ENCODE assay signal across 20 cellular contexts in genomic region chr2:95027369-95027720, GRCh38. TPM values are rescaled to one million over a fixed set of nuclear protein-coding genes. Genes with fewer than 3 reads are reported as not detected.
DNase-seq lines count a peak whose midpoint lies in the region; ATAC-seq and TF ChIP-seq lines count a peak whose summit lies in the region.
"Had no signal": no experiment of that assay in that cellular context is flagged by ENCODE, and none has a peak within 500 bp of the region (broad histone marks: within the 10 kb centered on the region; RNA-seq: fewer than 3 reads in every experiment).

No MANE protein-coding gene starts in this region.

- TF ChIP-seq CTCF in tibial nerve (IDR thresholded peaks at IDR 0.05) (no peak), suprapubic skin (IDR thresholded peaks at IDR 0.05) (no peak)

- no peaks in the 10 kb centered on the region for H3K36me3 ChIP-seq in iPS-20b (ENCODE audit: insufficient read depth, low read depth, low read length)
- H3K36me3 ChIP-seq in tibial nerve: no peaks in the 10 kb centered on the region
- no peaks in the 10 kb centered on the region for H3K36me3 ChIP-seq in suprapubic skin
- H3K36me3 ChIP-seq: breast epithelium, ovary, stomach had no signal

- DNase-seq in activated naive CD4-positive, alpha-beta T cell (lab: John Stamatoyannopoulos, UW): no peak
- no peak for DNase-seq in activated T-helper 2 cell treated with anti-CD3 and anti-CD28 coated beads, Interferon-gamma antibody, Interleukin-2, Interleukin-4, amounts not matched to agents 10 μg/mL and 5 μg/mL and 100 μg/mL, durations not matched to agents 14 hours and 24 hours and 36 hours (ENCODE audit: low spot score)
- no peak for DNase-seq in tibial nerve (ENCODE audit: low spot score in 2 of 2)
- no peak for DNase-seq in middle frontal gyrus (ENCODE audit: extremely low spot score, low spot score)
- no peak for DNase-seq in suprapubic skin (ENCODE audit: low spot score in 2 of 2)
- DNase-seq: activated B cell treated with CpG ODN at 0.5 μM for 24 hours; effector memory CD8-positive, alpha-beta T cell; foreskin fibroblast; Kasumi-1; NCI-H524; ovary; small intestine; stomach had no signal

- no peak for TF ChIP-seq EP300 in tibial nerve (IDR thresholded peaks at IDR 0.05)
- no peak for TF ChIP-seq EP300 in suprapubic skin (IDR thresholded peaks at IDR 0.05)

- WGBS in tibial nerve, 2 donors: 21 to 28% methylated on average over 9 of the region's 9 CpGs
- WGBS in suprapubic skin: 41% methylated on average over 9 of the region's 9 CpGs

- H3K27ac Mint-ChIP-seq in activated naive CD4-positive, alpha-beta T cell treated with anti-CD3 and anti-CD28 coated beads, Interleukin-2, amount 50 U/mL, for 24 hours: peak overlapping the region; percentile 43
- H3K27ac Mint-ChIP-seq in activated T-helper 2 cell treated with anti-CD3 and anti-CD28 coated beads, Interferon-gamma antibody, Interleukin-2, Interleukin-4, amounts not matched to agents 10 μg/mL and 5 μg/mL and 100 μg/mL, durations not matched to agents 14 hours and 24 hours and 36 hours: peak overlapping the region; percentile 87
- H3K27ac Mint-ChIP-seq: activated B cell treated with CpG ODN at 0.5 μM for 24 hours; effector memory CD8-positive, alpha-beta T cell; memory B cell had no signal

- no peaks in the 10 kb centered on the region for H3K27me3 Mint-ChIP-seq in activated naive CD4-positive, alpha-beta T cell treated with anti-CD3 and anti-CD28 coated beads, Interleukin-2, amount 50 U/mL, for 24 hours
- H3K27me3 Mint-ChIP-seq in activated T-helper 2 cell treated with anti-CD3 and anti-CD28 coated beads, Interferon-gamma antibody, Interleukin-2, Interleukin-4, amounts not matched to agents 10 μg/mL and 5 μg/mL and 100 μg/mL, durations not matched to agents 14 hours and 24 hours and 36 hours (ENCODE audit: low read depth): no peaks in the 10 kb centered on the region

- no peak for ATAC-seq in HG03460 (IDR thresholded peaks at IDR 0.05; ENCODE audit: unreplicated experiment)
- ATAC-seq: effector memory CD8-positive, alpha-beta T cell; Panc1 had no signal

- H3K9me3 Mint-ChIP-seq in activated naive CD4-positive, alpha-beta T cell treated with anti-CD3 and anti-CD28 coated beads, Interleukin-2, amount 50 U/mL, for 24 hours: no peaks in the 10 kb centered on the region
- H3K9me3 Mint-ChIP-seq in activated T-helper 2 cell treated with anti-CD3 and anti-CD28 coated beads, Interferon-gamma antibody, Interleukin-2, Interleukin-4, amounts not matched to agents 10 μg/mL and 5 μg/mL and 100 μg/mL, durations not matched to agents 14 hours and 24 hours and 36 hours: no peaks in the 10 kb centered on the region
- H3K9me3 Mint-ChIP-seq: activated B cell treated with CpG ODN at 0.5 μM for 24 hours; effector memory CD8-positive, alpha-beta T cell; memory B cell had no signal

- no peak overlapping the region for H3K27ac ChIP-seq in iPS-20b (ENCODE audit: low read length)
- peak overlapping the region; percentile 78 to 93 (median 89) for H3K27ac ChIP-seq in tibial nerve
- no peak overlapping the region for H3K27ac ChIP-seq in suprapubic skin
- H3K27ac ChIP-seq: breast epithelium, HL-60, ovary had no signal

- TF ChIP-seq POLR2A in tibial nerve (IDR thresholded peaks at IDR 0.05) (no peak), suprapubic skin (IDR thresholded peaks at IDR 0.05) (no peak)

- intact Hi-C loops in activated T-helper 2 cell treated with anti-CD3 and anti-CD28 coated beads, Interferon-gamma antibody, Interleukin-2, Interleukin-4, amounts not matched to agents 10 μg/mL and 5 μg/mL and 100 μg/mL, durations not matched to agents 14 hours and 24 hours and 36 hours (cut with micrococcal nuclease): loop anchor here (5.0 kb wide), 1 partner anchor 180 kb away; the partner anchor contains the start of gene ZNF892

- H3K27me3 ChIP-seq in iPS-20b (ENCODE audit: insufficient read depth, low read length) (peaks cover 100% of the 10 kb centered on the region), tibial nerve (peaks cover 0 to 52% of the 10 kb centered on the region in 2 donors), suprapubic skin (peaks cover 70% of the 10 kb centered on the region)
- H3K27me3 ChIP-seq: ovary had no signal

- H3K9me3 ChIP-seq in iPS-20b (ENCODE audit: insufficient read depth, low read depth, low read length) (no peaks in the 10 kb centered on the region), tibial nerve (no peaks in the 10 kb centered on the region), suprapubic skin (no peaks in the 10 kb centered on the region)
- H3K9me3 ChIP-seq: breast epithelium, ovary, stomach had no signal

- H3K4me3 ChIP-seq in iPS-20b (ENCODE audit: low read length) (peak overlapping the region; percentile 46; the same call in 1 of the 2 replicates), tibial nerve (peak overlapping the region; percentile 42 to 56 (median 50)), suprapubic skin (no peak overlapping the region)
- H3K4me3 ChIP-seq: ovary had no signal

- peak overlapping the region; percentile 98 for H3K4me3 Mint-ChIP-seq in activated naive CD4-positive, alpha-beta T cell treated with anti-CD3 and anti-CD28 coated beads, Interleukin-2, amount 50 U/mL, for 24 hours
- peak overlapping the region; percentile 99 for H3K4me3 Mint-ChIP-seq in activated T-helper 2 cell treated with anti-CD3 and anti-CD28 coated beads, Interferon-gamma antibody, Interleukin-2, Interleukin-4, amounts not matched to agents 10 μg/mL and 5 μg/mL and 100 μg/mL, durations not matched to agents 14 hours and 24 hours and 36 hours (ENCODE audit: low read depth)
- H3K4me3 Mint-ChIP-seq: activated B cell treated with CpG ODN at 0.5 μM for 24 hours, memory B cell had no signal

- no peak overlapping the region for H3K9ac ChIP-seq in iPS-20b (ENCODE audit: low read depth, low read length)

- no peaks in the 10 kb centered on the region for H3K36me3 Mint-ChIP-seq in activated naive CD4-positive, alpha-beta T cell treated with anti-CD3 and anti-CD28 coated beads, Interleukin-2, amount 50 U/mL, for 24 hours
- peaks cover 46% of the 10 kb centered on the region for H3K36me3 Mint-ChIP-seq in activated T-helper 2 cell treated with anti-CD3 and anti-CD28 coated beads, Interferon-gamma antibody, Interleukin-2, Interleukin-4, amounts not matched to agents 10 μg/mL and 5 μg/mL and 100 μg/mL, durations not matched to agents 14 hours and 24 hours and 36 hours (ENCODE audit: low read depth)
- H3K36me3 Mint-ChIP-seq: memory B cell had no signal

- peaks cover 83% of the 10 kb centered on the region for H3K4me1 Mint-ChIP-seq in activated naive CD4-positive, alpha-beta T cell treated with anti-CD3 and anti-CD28 coated beads, Interleukin-2, amount 50 U/mL, for 24 hours
- peaks cover 61% of the 10 kb centered on the region for H3K4me1 Mint-ChIP-seq in activated T-helper 2 cell treated with anti-CD3 and anti-CD28 coated beads, Interferon-gamma antibody, Interleukin-2, Interleukin-4, amounts not matched to agents 10 μg/mL and 5 μg/mL and 100 μg/mL, durations not matched to agents 14 hours and 24 hours and 36 hours (ENCODE audit: low read depth)

- H3K4me1 ChIP-seq in iPS-20b (ENCODE audit: insufficient read depth, low read length): peaks cover 4% of the 10 kb centered on the region
- peaks cover 0 to 54% (median 8%) of the 10 kb centered on the region in 4 donors for H3K4me1 ChIP-seq in tibial nerve
- H3K4me1 ChIP-seq in suprapubic skin: peaks cover 24% of the 10 kb centered on the region

RNA-seq across cellular contexts. Expression of gene MAL, which starts 1.8 kb away (rescaled TPM):
- total RNA-seq in activated T-helper 2 cell treated with anti-CD3 and anti-CD28 coated beads, Interferon-gamma antibody, Interleukin-2, Interleukin-4, amounts not matched to agents 10 μg/mL and 5 μg/mL and 100 μg/mL, durations not matched to agents 14 hours and 24 hours and 36 hours: 101 and 117 TPM in 2 replicates
- total RNA-seq in tibial nerve: 100 to 1,000 TPM in 2 of 4 donors, 10 to 100 TPM in 2; 60.0 to 200 (median 121) TPM
- total RNA-seq in suprapubic skin: 10 to 100 TPM in 3 of 4 donors, 1 to 10 TPM in 1; 6.5 to 29.4 (median 11.8) TPM
- total RNA-seq: activated B cell treated with CpG ODN at 0.5 μM for 24 hours had no signal

Comparison
In these comparisons a context has a peak if more than half of its experiments do, and no peak if none do; other contexts are left out.
1. H3K27ac ChIP-seq: peak in tibial nerve (4 of 4); none in iPS-20b (single experiment) and suprapubic skin (single experiment).